ENCODE assay signal across 19 cellular contexts in genomic region chr17:12922120-12922519, GRCh38.
DNase-seq lines count a peak whose midpoint lies in the region; ATAC-seq and TF ChIP-seq lines count a peak whose summit lies in the region.
"Had no signal": no experiment of that assay in that cellular context is flagged by ENCODE, and none has a peak within 500 bp of the region (broad histone marks: within the 10 kb centered on the region; RNA-seq: fewer than 3 reads in every experiment).

No MANE protein-coding gene starts in this region.

- DNase-seq in GM12864 (ENCODE audit: low read depth) (peak; percentile 24), caudate nucleus (lab: John Stamatoyannopoulos, UW) (peak in 3 of 61 donors; percentile 15 to 46 (median 40)), putamen (ENCODE audit: low spot score) (peak; percentile 59), occipital lobe (lab: John Stamatoyannopoulos, UW) (no peak), NCI-H187 treated with DMSO at 0.1 percent for 48 hours (lab: John Stamatoyannopoulos, UW) (no peak), RPMI8226 (no peak)
- DNase-seq: 8988T; Caco-2; CD4-positive, CD25-positive, alpha-beta regulatory T cell; CD8-positive, alpha-beta T cell; DMS153; DND-41; GDM1; H7; HCEC 1CT had no signal

- no peak overlapping the region for H3K4me3 ChIP-seq in GM12864 (ENCODE audit: low read depth, low read length)
- H3K4me3 ChIP-seq: BLaER1, GM23338 had no signal

- peak; percentile 47 for ATAC-seq in HG02885 (IDR thresholded peaks at IDR 0.05; ENCODE audit: poor library complexity, unreplicated experiment)
- ATAC-seq: CD8-positive, alpha-beta T cell; GM23338 had no signal

- H3K27ac ChIP-seq in caudate nucleus (ENCODE audit: low read depth, low read length), result peak overlapping the region; percentile 12
- H3K27ac ChIP-seq: BLaER1, C4-2B had no signal

- TF ChIP-seq CTCF in GM12864 (IDR thresholded peaks at IDR 0.05; ENCODE audit: low read depth, low read length, missing control alignments), result no peak

Comparison
In these comparisons a context has a peak if more than half of its experiments do, and no peak if none do; other contexts are left out.
1. DNase-seq: peak in GM12864 (single experiment) and putamen (single experiment); none in occipital lobe (single experiment), NCI-H187 treated with DMSO at 0.1 percent for 48 hours (single experiment) and RPMI8226 (single experiment).